Comparison of ENCODE assay signal across 9 cellular contexts in the genomic region with DNA sequence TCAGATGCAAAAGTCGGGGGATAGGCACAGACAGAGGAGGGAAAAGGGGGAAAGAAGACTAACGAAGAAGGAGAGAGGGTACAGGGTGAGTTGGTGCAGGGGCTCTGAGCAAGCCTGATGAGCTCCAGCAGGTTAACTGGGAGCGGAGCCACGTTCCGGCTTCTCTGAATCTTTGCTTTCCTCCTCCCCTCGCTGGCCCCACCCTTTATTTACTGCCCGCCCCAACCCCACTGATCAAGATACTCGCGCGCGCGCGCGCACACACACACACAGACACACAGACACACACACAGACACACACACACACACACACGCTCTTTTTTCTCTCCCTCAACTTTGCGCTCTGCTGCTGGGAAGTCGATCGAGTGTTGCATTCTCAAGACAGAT. TPM values are rescaled to one million over a fixed set of nuclear protein-coding genes. Genes with fewer than 3 reads are reported as not detected.
DNase-seq lines count a peak whose midpoint lies in the region; FAIRE-seq and TF ChIP-seq lines count a peak whose summit lies in the region.
"Had no signal": no experiment of that assay in that cellular context is flagged by ENCODE, and none has a peak within 500 bp of the region (broad histone marks: within the 10 kb centered on the region; RNA-seq: fewer than 3 reads in every experiment).

Gene GRIK1 (minus strand): TSS at position 138 of the 387 bp plus-strand sequence.

- no peak for TF ChIP-seq POLR2A in spleen (IDR thresholded peaks at IDR 0.05)

- no peaks in the 10 kb centered on the region for H3K36me3 ChIP-seq in astrocyte (ENCODE audit: insufficient read depth, low read length)
- no peaks in the 10 kb centered on the region for H3K36me3 ChIP-seq in iPS-18a (ENCODE audit: control insufficient read depth, low read depth, low read length)
- no peaks in the 10 kb centered on the region for H3K36me3 ChIP-seq in spleen
- no peaks in the 10 kb centered on the region for H3K36me3 ChIP-seq in effector memory CD4-positive, alpha-beta T cell (ENCODE audit: control insufficient read depth, insufficient read depth, low read length)

- H3K4me3 ChIP-seq in astrocyte (ENCODE audit: insufficient read depth, low read depth, low read length) = peak within 1 kb of the TSS; percentile 56
- H3K4me3 ChIP-seq in iPS-18a (ENCODE audit: low read length) = peak within 1 kb of the TSS; percentile 90
- H3K4me3 ChIP-seq in spleen = peak within 1 kb of the TSS in 6 of 8 donors; percentile 9 to 53 (median 23)
- H3K4me3 ChIP-seq in effector memory CD4-positive, alpha-beta T cell (ENCODE audit: insufficient read depth, low read depth, low read length, poor library complexity, severe bottlenecking) = no peak within 1 kb of the TSS

- H3K27ac Mint-ChIP-seq in astrocyte (ENCODE audit: unreplicated experiment) = no peak within 1 kb of the TSS

- H3K9me3 ChIP-seq in astrocyte (ENCODE audit: insufficient read depth, low read depth, low read length) (no peaks in the 10 kb centered on the region), iPS-18a (ENCODE audit: control insufficient read depth, low read depth, low read length) (no peaks in the 10 kb centered on the region), spleen (no peaks in the 10 kb centered on the region)
- no peaks in the 10 kb centered on the region for H3K9me3 ChIP-seq in effector memory CD4-positive, alpha-beta T cell (ENCODE audit: control insufficient read depth, low read length)

- H3K27me3 ChIP-seq in astrocyte (ENCODE audit: insufficient read depth, low read length) (peaks cover 36% of the 10 kb centered on the region), iPS-18a (ENCODE audit: control insufficient read depth, insufficient read depth, low read length) (peaks cover 57% of the 10 kb centered on the region), spleen (replicated peaks in 1 of 7) (peaks cover 0 to 58% (median 16%) of the 10 kb centered on the region in 7 donors)
- no peaks in the 10 kb centered on the region for H3K27me3 ChIP-seq in effector memory CD4-positive, alpha-beta T cell (replicated peaks; ENCODE audit: control insufficient read depth, insufficient read depth, low read length, poor library complexity, severe bottlenecking)

- H3K27me3 Mint-ChIP-seq in astrocyte (ENCODE audit: low read depth, unreplicated experiment) = peaks cover 51% of the 10 kb centered on the region

- H3K27ac ChIP-seq in astrocyte (ENCODE audit: low read depth, low read length) (no peak within 1 kb of the TSS), iPS-18a (ENCODE audit: low read length) (no peak within 1 kb of the TSS), spleen (no peak within 1 kb of the TSS)
- no peak within 1 kb of the TSS for H3K27ac ChIP-seq in effector memory CD4-positive, alpha-beta T cell (ENCODE audit: insufficient read depth, low read length, poor library complexity, severe bottlenecking)

- no peak within 1 kb of the TSS for H3K9ac ChIP-seq in astrocyte (ENCODE audit: low read length)
- H3K9ac ChIP-seq in iPS-18a (ENCODE audit: low read length) = no peak within 1 kb of the TSS

- 2 to 12% (median 3%) methylated on average over 15 to 18 of the region's 18 CpGs for WGBS in spleen, 5 donors

- peak; percentile 22 for DNase-seq in NCI-H748 (lab: John Stamatoyannopoulos, UW; ENCODE audit: unreplicated experiment)
- no peak for DNase-seq in NCI-H748 treated with DMSO at 0.1 percent for 48 hours (lab: John Stamatoyannopoulos, UW)
- DNase-seq in astrocyte (ENCODE audit: low read depth) = no peak
- DNase-seq in spleen = no peak
- DNase-seq in effector memory CD4-positive, alpha-beta T cell = no peak
- no peak for DNase-seq in HuH-7 (ENCODE audit: low spot score)
- no peak for DNase-seq in DMS153 (lab: John Stamatoyannopoulos, UW)

- peaks cover 3% of the 10 kb centered on the region for H3K4me1 Mint-ChIP-seq in astrocyte (ENCODE audit: low read depth, unreplicated experiment)

- no peaks in the 10 kb centered on the region for H3K9me3 Mint-ChIP-seq in astrocyte (ENCODE audit: unreplicated experiment)

- H3K79me2 ChIP-seq in astrocyte (ENCODE audit: insufficient read depth, low read length) = no peaks in the 10 kb centered on the region

- H2AFZ ChIP-seq in astrocyte (ENCODE audit: low read depth, low read length) = peak within 1 kb of the TSS; percentile 81

- intact Hi-C loops in spleen (cut with DNase I; ENCODE audit: low total_unique reads) = no loop called here

- FAIRE-seq in astrocyte (lab: Jason Lieb, UNC) = no peak

- no peaks in the 10 kb centered on the region for H3K36me3 Mint-ChIP-seq in astrocyte (ENCODE audit: low read depth, unreplicated experiment)

- TF ChIP-seq CTCF in astrocyte (IDR thresholded peaks at IDR 0.05; ENCODE audit: insufficient read depth, low read depth, low read length) (no peak), spleen (IDR thresholded peaks at IDR 0.05 in 8 of 11, conservative IDR thresholded peaks at IDR 0.05 in 3 of 11) (no peak)

- H3K4me1 ChIP-seq in astrocyte (ENCODE audit: insufficient read depth, low read length) = peaks cover 9% of the 10 kb centered on the region
- no peaks in the 10 kb centered on the region for H3K4me1 ChIP-seq in iPS-18a (ENCODE audit: control insufficient read depth, low read depth, low read length)
- peaks cover 0 to 11% (median 5%) of the 10 kb centered on the region in 6 donors for H3K4me1 ChIP-seq in spleen
- no peaks in the 10 kb centered on the region for H3K4me1 ChIP-seq in effector memory CD4-positive, alpha-beta T cell (ENCODE audit: control insufficient read depth, insufficient read depth, low read length, poor library complexity, severe bottlenecking)

- peak within 1 kb of the TSS; percentile 82 for H3K4me3 Mint-ChIP-seq in astrocyte (ENCODE audit: unreplicated experiment)

- H4K20me1 ChIP-seq in astrocyte (ENCODE audit: insufficient read depth, low read length) = no peaks in the 10 kb centered on the region

- peak within 1 kb of the TSS; percentile 95 for H3K4me2 ChIP-seq in astrocyte (ENCODE audit: low read length)

RNA-seq across cellular contexts. Expression of gene GRIK1, which starts in this region (rescaled TPM):
- total RNA-seq in astrocyte (not detected in 2 replicates), spleen (under 1 TPM in 1 of 7 donors, not detected in 6; 0.17 TPM)
- polyA plus RNA-seq in spleen = under 1 TPM in 2 of 3 donors, not detected in 1; 0.02 to 0.04 TPM
- total RNA-seq: T-helper 2 cell treated with Interferon-gamma antibody and Interleukin-4, amounts not matched to agents 100 ng/mL and 5 ng/mL, for 36 hours had no signal
